Comparison of ENCODE assay signal across 8 cellular contexts in genomic region chr12:76878899-76879709, GRCh38. TPM values are rescaled to one million over a fixed set of nuclear protein-coding genes. Genes with fewer than 3 reads are reported as not detected.
A peak's percentile ranks its signal among the peaks of the same experiment; 100 is the strongest.
DNase-seq lines count a peak whose midpoint lies in the region; ATAC-seq and TF ChIP-seq lines count a peak whose summit lies in the region.

CSRP2 (minus strand) TSS chr12:76879019; CDS start chr12:76866260, 12,759 bp downstream.

- H3K9me3 Mint-ChIP-seq in activated CD4-positive, alpha-beta T cell treated with anti-CD3 and anti-CD28 coated beads, Interleukin-2, amount 10 ng/mL, durations not matched to agents 24 days and 14 days, result no peaks in the 10 kb centered on the region

- TF ChIP-seq CTCF in left lung (IDR thresholded peaks at IDR 0.05), result no peak

- peaks cover 0 to 21% of the 10 kb centered on the region in 2 donors for H3K4me1 ChIP-seq in left lung

- peak within 1 kb of the TSS; percentile 52 to 68 for H3K4me3 ChIP-seq in left lung

- peaks cover 61% of the 10 kb centered on the region for H3K27me3 Mint-ChIP-seq in activated CD4-positive, alpha-beta T cell treated with anti-CD3 and anti-CD28 coated beads, Interleukin-2, amount 10 ng/mL, durations not matched to agents 24 days and 14 days

- peak within 1 kb of the TSS; percentile 84 to 85 for H3K27ac ChIP-seq in left lung

- H3K27ac Mint-ChIP-seq in activated CD4-positive, alpha-beta T cell treated with anti-CD3 and anti-CD28 coated beads, Interleukin-2, amount 10 ng/mL, durations not matched to agents 24 days and 14 days, result peak within 1 kb of the TSS; percentile 52

- H3K36me3 Mint-ChIP-seq in activated CD4-positive, alpha-beta T cell treated with anti-CD3 and anti-CD28 coated beads, Interleukin-2, amount 10 ng/mL, durations not matched to agents 24 days and 14 days (ENCODE audit: low read depth), result no peaks in the 10 kb centered on the region

- peaks cover 8% of the 10 kb centered on the region for H3K4me1 Mint-ChIP-seq in activated CD4-positive, alpha-beta T cell treated with anti-CD3 and anti-CD28 coated beads, Interleukin-2, amount 10 ng/mL, durations not matched to agents 24 days and 14 days

- H3K9me3 ChIP-seq in left lung, result no peaks in the 10 kb centered on the region

- peaks cover 0 to 46% of the 10 kb centered on the region in 2 donors for H3K27me3 ChIP-seq in left lung

- ATAC-seq in GM19035 (IDR thresholded peaks at IDR 0.05; ENCODE audit: unreplicated experiment), result peak; percentile 92
- ATAC-seq in HG03280 (IDR thresholded peaks at IDR 0.05; ENCODE audit: unreplicated experiment), result peak; percentile 90
- peak; percentile 98 for ATAC-seq in left lung

- intact Hi-C loops in activated CD4-positive, alpha-beta T cell treated with anti-CD3 and anti-CD28 coated beads, Interleukin-2, amount 10 ng/mL, durations not matched to agents 24 days and 14 days (cut with micrococcal nuclease), result loop anchor here (2.0 to 5.0 kb wide), 3 partner anchors 114 to 257 kb away; partner anchors contain the start of gene ZDHHC17
- intact Hi-C loops in left lung (cut with DNase I), result no loop called here

- DNase-seq in AG20443 (ENCODE audit: low spot score) (peak; percentile 97), NCI-H510A (lab: John Stamatoyannopoulos, UW) (peak; percentile 92), dermis blood vessel endothelial cell (peak; percentile 84), left lung (peak; percentile 91 to 95)
- DNase-seq in activated CD4-positive, alpha-beta T cell treated with anti-CD3 and anti-CD28 coated beads, Interleukin-2, amount 10 ng/mL, durations not matched to agents 24 days and 14 days, result peak; percentile 89
- peak; percentile 60 to 61 for DNase-seq in stimulated activated CD4-positive, alpha-beta T cell treated with anti-CD3 and anti-CD28 coated beads, Interleukin-2, amount 100 ng/mL, for 48 hours

- H3K36me3 ChIP-seq in left lung, result no peaks in the 10 kb centered on the region

- H3K4me3 Mint-ChIP-seq in activated CD4-positive, alpha-beta T cell treated with anti-CD3 and anti-CD28 coated beads, Interleukin-2, amount 10 ng/mL, durations not matched to agents 24 days and 14 days, result peak within 1 kb of the TSS; percentile 93

RNA-seq across cellular contexts. Expression of gene CSRP2, which starts in this region (rescaled TPM):
- total RNA-seq in activated CD4-positive, alpha-beta T cell treated with anti-CD3 and anti-CD28 coated beads, Interleukin-2, amount 10 ng/mL, durations not matched to agents 24 days and 14 days, result 0.44 and 0.80 TPM in 2 replicates
- total RNA-seq in dermis blood vessel endothelial cell (21.0 and 22.8 TPM in 2 replicates), left lung (10 to 100 TPM; 24.8 to 28.9 TPM)

Comparison
In these comparisons a context has a peak if more than half of its experiments do, and no peak if none do; other contexts are left out.
1. Peak in every context shown above with its lines: DNase-seq, ATAC-seq, H3K4me3 ChIP-seq and H3K27ac ChIP-seq.
2. RNA of gene CSRP2 (total RNA-seq): 24.8 to 28.9 TPM in left lung and 21.0 to 22.8 TPM in dermis blood vessel endothelial cell; 0.44 to 0.80 TPM in activated CD4-positive, alpha-beta T cell treated with anti-CD3 and anti-CD28 coated beads, Interleukin-2, amount 10 ng/mL, durations not matched to agents 24 days and 14 days; every median in the first group is over 10 times any median in the second.
3. Peak in DNase-seq in activated CD4-positive, alpha-beta T cell treated with anti-CD3 and anti-CD28 coated beads, Interleukin-2, amount 10 ng/mL, durations not matched to agents 24 days and 14 days; RNA of the gene not detected or under 1 TPM.